Comparison of ENCODE assay signal across 21 cellular contexts in genomic region chr6:155492061-155492735, GRCh38. TPM values are rescaled to one million over a fixed set of nuclear protein-coding genes. Genes with fewer than 3 reads are reported as not detected.
"Had no signal": no experiment of that assay in that cellular context is flagged by ENCODE, and none has a peak within 500 bp of the region (broad histone marks: within the 10 kb centered on the region; RNA-seq: fewer than 3 reads in every experiment).

No MANE protein-coding gene starts in this region.

- H3K9me3 ChIP-seq: esophagus squamous epithelium, left ventricle myocardium inferior, stomach had no signal

- H3K27me3 ChIP-seq: dorsolateral prefrontal cortex, esophagus squamous epithelium, stomach had no signal

- H3K4me1 ChIP-seq: parathyroid adenoma had no signal

- H3K36me3 ChIP-seq: esophagus squamous epithelium, left ventricle myocardium inferior, stomach had no signal

- DNase-seq: activated CD4-positive, alpha-beta T cell treated with anti-CD3 and anti-CD28 coated beads, Interleukin-2, amount 10 ng/mL, durations not matched to agents 7 days and 5 days; activated CD4-positive, CD25-positive, alpha-beta regulatory T cell; activated CD8-positive, alpha-beta memory T cell treated with anti-CD3 and anti-CD28 coated beads for 24 hours; activated naive CD4-positive, alpha-beta T cell treated with anti-CD3 and anti-CD28 coated beads, Interleukin-2, amount 50 U/mL, for 16 hours; amygdala; dorsolateral prefrontal cortex; esophagus squamous epithelium; left ventricle myocardium inferior; mesendoderm; retina; stimulated activated CD4-positive, alpha-beta T cell treated with anti-CD3 and anti-CD28 coated beads, Interleukin-4, amount 100 ng/mL, for 4 hours; stomach had no signal

- H3K9ac ChIP-seq: parathyroid adenoma had no signal

- H2AFZ ChIP-seq: parathyroid adenoma had no signal

- H3K4me3 ChIP-seq: dorsolateral prefrontal cortex, esophagus squamous epithelium, left ventricle myocardium inferior, stomach had no signal

- H3K27ac ChIP-seq: left ventricle myocardium inferior, parathyroid adenoma had no signal

- H3K79me2 ChIP-seq: parathyroid adenoma had no signal

- FAIRE-seq: bronchial epithelial cell, frontal cortex, keratinocyte, urothelium cell line had no signal

RNA-seq across cellular contexts. Expression of gene NOX3, which starts 36.6 kb away (rescaled TPM):
- total RNA-seq: activated CD4-positive, alpha-beta T cell treated with anti-CD3 and anti-CD28 coated beads, Interleukin-2, amount 10 ng/mL, durations not matched to agents 7 days and 5 days; activated T-helper 2 cell treated with anti-CD3 and anti-CD28 coated beads, Interferon-gamma antibody, Interleukin-2, Interleukin-4, amounts not matched to agents 10 μg/mL and 5 μg/mL and 100 μg/mL, durations not matched to agents 14 hours and 24 hours and 36 hours; bronchial epithelial cell; esophagus squamous epithelium; frontal cortex; left ventricle myocardium inferior; skeletal muscle tissue; stomach; T-helper 2 cell treated with Interferon-gamma antibody and Interleukin-4, amounts not matched to agents 100 ng/mL and 5 ng/mL, for 36 hours had no signal
- polyA plus RNA-seq: keratinocyte, stomach, thymus had no signal
